Comparison of ENCODE assay signal across 11 cellular contexts in genomic region chr15:89761009-89761831, GRCh38. TPM values are rescaled to one million over a fixed set of nuclear protein-coding genes. Genes with fewer than 3 reads are reported as not detected.
DNase-seq lines count a peak whose midpoint lies in the region; ATAC-seq and TF ChIP-seq lines count a peak whose summit lies in the region.
"Had no signal": no experiment of that assay in that cellular context is flagged by ENCODE, and none has a peak within 500 bp of the region (broad histone marks: within the 10 kb centered on the region; RNA-seq: fewer than 3 reads in every experiment).

No MANE protein-coding gene starts in this region.

- H3K4me3 ChIP-seq in mammary epithelial cell (replicated peaks in 1 of 3; ENCODE audit: insufficient read depth in 1 of 3, low read depth in 2 of 3, low read length in 3 of 3) = no peak overlapping the region
- H3K4me3 ChIP-seq: neural progenitor cell had no signal

- intact Hi-C loops in mammary epithelial cell (cut with micrococcal nuclease) (no loop called here), sciatic nerve (cut with DNase I) (loop anchor here (10.0 kb wide), 1 partner anchor 114 kb away; no protein-coding TSS in a partner anchor)

- CTCF ChIA-PET in mammary epithelial cell (lab: Charles Lee; ENCODE audit: low non-redundant PET) = interaction anchor here (0.5 to 1.9 kb wide), 6 partner anchors 21 to 156 kb away, joined by 3 to 42 read pairs (median 4); no protein-coding TSS in a partner anchor

- no peaks in the 10 kb centered on the region for H4K20me1 ChIP-seq in mammary epithelial cell (ENCODE audit: insufficient read depth, low read length)

- no peak overlapping the region for H3K9ac ChIP-seq in mammary epithelial cell (ENCODE audit: insufficient read depth, low read length)
- H3K9ac ChIP-seq: neural progenitor cell had no signal

- in situ Hi-C loops in mammary epithelial cell (cut with MboI; ENCODE audit: low sequenced_read_pairs in 2 of 2) = loop anchor here (5.0 to 25.0 kb wide), 2 partner anchors 116 to 326 kb away; no protein-coding TSS in a partner anchor

- H2AFZ ChIP-seq in mammary epithelial cell (ENCODE audit: low read depth, low read length) = peak overlapping the region; percentile 66

- WGBS in mammary epithelial cell (ENCODE audit: low coverage, missing lambda C conversion rate) = 55% methylated on average over 17 of the region's 18 CpGs

- dilution Hi-C loops in mammary epithelial cell (cut with HindIII; ENCODE audit: low sequenced_read_pairs) = loop anchor here (5.0 kb wide), 1 partner anchor 111 kb away; no protein-coding TSS in a partner anchor

- H3K36me3 ChIP-seq in mammary epithelial cell (ENCODE audit: insufficient read depth, low read length) = no peaks in the 10 kb centered on the region
- H3K36me3 ChIP-seq: neural progenitor cell had no signal

- H3K27me3 ChIP-seq in mammary epithelial cell (ENCODE audit: insufficient read depth, low read length) = no peaks in the 10 kb centered on the region
- H3K27me3 ChIP-seq: neural progenitor cell had no signal

- no TSS peak for BruUV-seq in mammary epithelial cell (replicated peaks; lab: Mats Ljungman, UMichigan)

- TF ChIP-seq CTCF in mammary epithelial cell (conservative IDR thresholded peaks at IDR 0.05 in 1 of 2, IDR thresholded peaks at IDR 0.05 in 1 of 2; ENCODE audit: extremely low read depth in 1 of 2, insufficient read depth in 1 of 2, low read depth in 1 of 2, low read length in 2 of 2) = no peak

- ATAC-seq in GM19023 (IDR thresholded peaks at IDR 0.05; ENCODE audit: unreplicated experiment) = peak; percentile 65
- peak; percentile 48 for ATAC-seq in HG03432 (IDR thresholded peaks at IDR 0.05; ENCODE audit: unreplicated experiment)
- peak; percentile 21 for ATAC-seq in sciatic nerve
- ATAC-seq in HG02642 (IDR thresholded peaks at IDR 0.05; ENCODE audit: poor library complexity, unreplicated experiment) = no peak

- no peaks in the 10 kb centered on the region for H3K9me3 ChIP-seq in mammary epithelial cell (replicated peaks; ENCODE audit: insufficient read depth, low read length)

- peaks cover 16% of the 10 kb centered on the region for H3K4me1 ChIP-seq in mammary epithelial cell (ENCODE audit: insufficient read depth, low read length)
- H3K4me1 ChIP-seq: neural progenitor cell had no signal

- H3K27ac ChIP-seq in mammary epithelial cell (ENCODE audit: insufficient read depth, low read depth, low read length) = no peak overlapping the region
- H3K27ac ChIP-seq: neural progenitor cell had no signal

- no peaks in the 10 kb centered on the region for H3K79me2 ChIP-seq in mammary epithelial cell (ENCODE audit: insufficient read depth, low read length)

- peak; percentile 78 for DNase-seq in mammary epithelial cell
- no peak for DNase-seq in sciatic nerve (ENCODE audit: low spot score)
- no peak for DNase-seq in NCI-H774 (lab: John Stamatoyannopoulos, UW)
- no peak for DNase-seq in activated CD4-positive, alpha-beta T cell treated with anti-CD3 and anti-CD28 coated beads, Interleukin-2, amount 50 U/mL, for 4 hours
- no peak for DNase-seq in COLO829 (ENCODE audit: low spot score)
- DNase-seq: NCI-H1105 had no signal

- no peak overlapping the region for H3K4me2 ChIP-seq in mammary epithelial cell (ENCODE audit: insufficient read depth, low read depth, low read length)
- H3K4me2 ChIP-seq: neural progenitor cell had no signal

RNA-seq across cellular contexts. Expression of gene MESP1, which starts 10.2 kb away (rescaled TPM):
- under 1 TPM in 1 of 2 donors, not detected in 1; under 0.01 TPM for total RNA-seq in mammary epithelial cell
- not detected for polyA plus RNA-seq in mammary epithelial cell
- polyA minus RNA-seq in mammary epithelial cell = not detected
- total RNA-seq in sciatic nerve = 2.1 TPM

RNA-seq across cellular contexts. Expression of gene MESP2, which starts 14.9 kb away (rescaled TPM):
- total RNA-seq in mammary epithelial cell = under 1 TPM in 1 of 2 donors, not detected in 1; 0.31 TPM
- 0.10 TPM for polyA plus RNA-seq in mammary epithelial cell
- polyA minus RNA-seq in mammary epithelial cell = not detected
- 0.45 TPM for total RNA-seq in sciatic nerve
- total RNA-seq: glomerular endothelial cell had no signal

RNA-seq across cellular contexts. Expression of gene ANPEP, which starts 53.4 kb away (rescaled TPM):
- 1 to 10 TPM; 4.3 to 5.9 TPM for total RNA-seq in mammary epithelial cell
- polyA plus RNA-seq in mammary epithelial cell = 1.5 TPM
- not detected for polyA minus RNA-seq in mammary epithelial cell
- 53.7 TPM for total RNA-seq in sciatic nerve
